Comparison of ENCODE assay signal across 1 cellular context in genomic region chr19:35281303-35281702, GRCh38.
TF ChIP-seq lines count a peak whose summit lies in the region.

No MANE protein-coding gene starts in this region.

TF ChIP-seq in GM12878, 131 proteins besides CTCF, POLR2A, EP300 and RAD21:
- no peak for TF ChIP-seq NBN (IDR thresholded peaks at IDR 0.05)
- TF ChIP-seq, protein P1, sequence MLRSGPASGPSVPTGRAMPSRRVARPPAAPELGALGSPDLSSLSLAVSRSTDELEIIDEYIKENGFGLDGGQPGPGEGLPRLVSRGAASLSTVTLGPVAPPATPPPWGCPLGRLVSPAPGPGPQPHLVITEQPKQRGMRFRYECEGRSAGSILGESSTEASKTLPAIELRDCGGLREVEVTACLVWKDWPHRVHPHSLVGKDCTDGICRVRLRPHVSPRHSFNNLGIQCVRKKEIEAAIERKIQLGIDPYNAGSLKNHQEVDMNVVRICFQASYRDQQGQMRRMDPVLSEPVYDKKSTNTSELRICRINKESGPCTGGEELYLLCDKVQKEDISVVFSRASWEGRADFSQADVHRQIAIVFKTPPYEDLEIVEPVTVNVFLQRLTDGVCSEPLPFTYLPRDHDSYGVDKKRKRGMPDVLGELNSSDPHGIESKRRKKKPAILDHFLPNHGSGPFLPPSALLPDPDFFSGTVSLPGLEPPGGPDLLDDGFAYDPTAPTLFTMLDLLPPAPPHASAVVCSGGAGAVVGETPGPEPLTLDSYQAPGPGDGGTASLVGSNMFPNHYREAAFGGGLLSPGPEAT (IDR thresholded peaks at IDR 0.05; ENCODE audit: low read depth), result no peak
- TF ChIP-seq, protein P2, sequence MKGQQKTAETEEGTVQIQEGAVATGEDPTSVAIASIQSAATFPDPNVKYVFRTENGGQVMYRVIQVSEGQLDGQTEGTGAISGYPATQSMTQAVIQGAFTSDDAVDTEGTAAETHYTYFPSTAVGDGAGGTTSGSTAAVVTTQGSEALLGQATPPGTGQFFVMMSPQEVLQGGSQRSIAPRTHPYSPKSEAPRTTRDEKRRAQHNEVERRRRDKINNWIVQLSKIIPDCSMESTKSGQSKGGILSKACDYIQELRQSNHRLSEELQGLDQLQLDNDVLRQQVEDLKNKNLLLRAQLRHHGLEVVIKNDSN (IDR thresholded peaks at IDR 0.05; ENCODE audit: borderline replicate concordance, extremely low read length, insufficient read depth, low read depth, low read length), result no peak
- no peak for TF ChIP-seq CEBPB (IDR thresholded peaks at IDR 0.05; ENCODE audit: borderline replicate concordance in 1 of 2, low read depth in 2 of 2, low read length in 2 of 2)
- no peak for TF ChIP-seq MYC (IDR thresholded peaks at IDR 0.05; ENCODE audit: insufficient read depth, insufficient read length, insufficient replicate concordance, low read length, severe bottlenecking)
- no peak for TF ChIP-seq HDAC6 (IDR thresholded peaks at IDR 0.05; ENCODE audit: unreplicated experiment)
